In genomic region chr2:40844353-40845277, GRCh38 we compare ENCODE assay signal across 10 cellular contexts.
DNase-seq lines count a peak whose midpoint lies in the region; ATAC-seq and TF ChIP-seq lines count a peak whose summit lies in the region.
"Had no signal": no experiment of that assay in that cellular context is flagged by ENCODE, and none has a peak within 500 bp of the region (broad histone marks: within the 10 kb centered on the region; RNA-seq: fewer than 3 reads in every experiment).

No MANE protein-coding gene starts in this region.

- H3K27me3 Mint-ChIP-seq in HFFc6 (ENCODE audit: insufficient read depth) (no peaks in the 10 kb centered on the region), T-cell (no peaks in the 10 kb centered on the region)

- POLR2A ChIA-PET in T-cell (lab: Charles Lee): no interaction called here

- DNase-seq in DND-41 (no peak), HFFc6 (no peak), RPMI8226 (peak; percentile 41), iPS DF 6.9 (ENCODE audit: low read depth, low spot score) (peak; percentile 16), T-cell (no peak), globus pallidus (ENCODE audit: low spot score) (no peak)
- no peak for DNase-seq in activated naive CD4-positive, alpha-beta T cell treated with Interleukin-2 at 50 U/mL for 16 hours

- H3K4me3 ChIP-seq in DND-41 (ENCODE audit: low read depth in 1 of 2, low read length in 2 of 2) (no peak overlapping the region), iPS DF 6.9 (ENCODE audit: low read length) (no peak overlapping the region)

- H3K79me2 ChIP-seq in DND-41 (ENCODE audit: insufficient read depth, low read length): no peaks in the 10 kb centered on the region

- H3K9ac ChIP-seq in DND-41 (ENCODE audit: low read depth, low read length): no peak overlapping the region
- H3K9ac ChIP-seq: KMS-11 had no signal

- H2AFZ ChIP-seq in DND-41 (ENCODE audit: low read depth, low read length): 0 out of 2 replicates have a peak overlapping the region, but pooled peaks have one; percentile 11

- H3K36me3 ChIP-seq in DND-41 (ENCODE audit: insufficient read depth, low read length) (no peaks in the 10 kb centered on the region), iPS DF 6.9 (ENCODE audit: control insufficient read depth, insufficient read depth, low read length) (no peaks in the 10 kb centered on the region)

- H4K20me1 ChIP-seq in DND-41 (ENCODE audit: insufficient read depth, low read length): no peaks in the 10 kb centered on the region

- H3K9me3 Mint-ChIP-seq in HFFc6 (no peaks in the 10 kb centered on the region), T-cell (no peaks in the 10 kb centered on the region)
- H3K9me3 Mint-ChIP-seq: nephron had no signal

- no peak overlapping the region for H3K4me2 ChIP-seq in DND-41 (ENCODE audit: insufficient read depth, low read length)
- H3K4me2 ChIP-seq: KMS-11 had no signal

- H3K27ac ChIP-seq in DND-41 (ENCODE audit: low read length) (no peak overlapping the region), iPS DF 6.9 (ENCODE audit: low read length) (no peak overlapping the region)
- H3K27ac ChIP-seq: KMS-11 had no signal

- ATAC-seq in DND-41 (ENCODE audit: insufficient read depth, low read depth) (no peak; the same call in 2 of the 3 replicates), T-cell (replicated peaks in 1 of 4) (no peak), GM18858 (IDR thresholded peaks at IDR 0.05; ENCODE audit: unreplicated experiment) (no peak)

- H3K27me3 ChIP-seq in DND-41 (ENCODE audit: insufficient read depth, low read length, poor library complexity) (no peaks in the 10 kb centered on the region), iPS DF 6.9 (ENCODE audit: control insufficient read depth, insufficient read depth, low read length) (no peaks in the 10 kb centered on the region)

- H3K4me1 Mint-ChIP-seq in HFFc6 (ENCODE audit: low read depth): no peaks in the 10 kb centered on the region
- no peaks in the 10 kb centered on the region for H3K4me1 Mint-ChIP-seq in T-cell
- H3K4me1 Mint-ChIP-seq: nephron had no signal

- WGBS in iPS DF 6.9 (ENCODE audit: insufficient coverage, insufficient read length): no CpG with 5 or more reads among the region's 8 CpGs

- H3K4me1 ChIP-seq in DND-41 (ENCODE audit: insufficient read depth, low read length) (no peaks in the 10 kb centered on the region), iPS DF 6.9 (ENCODE audit: control insufficient read depth, insufficient read depth, low read length) (0 out of 2 replicates have a peak, but pooled peaks cover 2% of the 10 kb centered on the region)

- peak overlapping the region; percentile 5; the same call in 1 of the 2 replicates for H3K4me3 Mint-ChIP-seq in HFFc6
- H3K4me3 Mint-ChIP-seq in T-cell: no peak overlapping the region
- H3K4me3 Mint-ChIP-seq: nephron had no signal

- peak; percentile 29 for TF ChIP-seq CTCF in DND-41 (IDR thresholded peaks at IDR 0.05; ENCODE audit: borderline replicate concordance, extremely low read depth, low read length, poor library complexity, severe bottlenecking)
- peak; percentile 26; the same call in 1 of the 2 replicates for TF ChIP-seq CTCF in HFFc6 (IDR thresholded peaks at IDR 0.05)

- H3K27ac Mint-ChIP-seq in HFFc6: no peak overlapping the region
- no peak overlapping the region for H3K27ac Mint-ChIP-seq in T-cell
- H3K27ac Mint-ChIP-seq: nephron had no signal

- no peaks in the 10 kb centered on the region for H3K36me3 Mint-ChIP-seq in HFFc6 (ENCODE audit: low read depth)
- H3K36me3 Mint-ChIP-seq in T-cell: no peaks in the 10 kb centered on the region

- CTCF ChIA-PET in T-cell (lab: Charles Lee): no interaction called here

- H3K9me3 ChIP-seq in DND-41 (ENCODE audit: insufficient read depth, low read length, severe bottlenecking) (no peaks in the 10 kb centered on the region), iPS DF 6.9 (ENCODE audit: control insufficient read depth, insufficient read depth, low read length) (no peaks in the 10 kb centered on the region)

Comparison
In these comparisons a context has a peak if more than half of its experiments do, and no peak if none do; other contexts are left out.
1. DNase-seq: peak in RPMI8226 (single experiment) and iPS DF 6.9 (single experiment); none in DND-41 (single experiment), HFFc6 (single experiment), T-cell (0 of 34), globus pallidus (single experiment) and activated naive CD4-positive, alpha-beta T cell treated with Interleukin-2 at 50 U/mL for 16 hours (single experiment).